Comparison of ENCODE assay signal across 1 cellular context in genomic region chr22:38181453-38182200, GRCh38.
TF ChIP-seq lines count a peak whose summit lies in the region.

PLA2G6 (minus strand) TSS chr22:38181830; CDS start chr22:38169426, 12,404 bp downstream.

TF ChIP-seq in GM23338, 12 proteins besides CTCF, POLR2A, EP300 and RAD21 (continued from another document):
- no peak for TF ChIP-seq ZNF462 (CRISPR knock-in tag; IDR thresholded peaks at IDR 0.05)
- TF ChIP-seq EZH2 (IDR thresholded peaks at IDR 0.05; ENCODE audit: low read depth, unreplicated experiment) = no peak
- TF ChIP-seq ZNF331 (CRISPR knock-in tag; IDR thresholded peaks at IDR 0.05; ENCODE audit: low read depth) = no peak
- TF ChIP-seq ETS1 (IDR thresholded peaks at IDR 0.05) = 0 out of 2 replicates have a peak, but pooled peaks have one; percentile 41
- TF ChIP-seq NANOG (IDR thresholded peaks at IDR 0.05; ENCODE audit: borderline replicate concordance) = no peak
- no peak for TF ChIP-seq ZNF114 (CRISPR knock-in tag; IDR thresholded peaks at IDR 0.05)
- no peak for TF ChIP-seq REST (IDR thresholded peaks at IDR 0.05; ENCODE audit: unreplicated experiment)
- TF ChIP-seq EZH2phosphoT487 (IDR thresholded peaks at IDR 0.05; ENCODE audit: unreplicated experiment) = no peak
- TF ChIP-seq STAT1 (IDR thresholded peaks at IDR 0.05; ENCODE audit: unreplicated experiment) = no peak
